Comparison of ENCODE assay signal across 9 cellular contexts in genomic region chr5:1409386-1410110, GRCh38. TPM values are rescaled to one million over a fixed set of nuclear protein-coding genes. Genes with fewer than 3 reads are reported as not detected.
A peak's percentile ranks its signal among the peaks of the same experiment; 100 is the strongest.
DNase-seq lines count a peak whose midpoint lies in the region; ATAC-seq and TF ChIP-seq lines count a peak whose summit lies in the region.
"Had no signal": no experiment of that assay in that cellular context is flagged by ENCODE, and none has a peak within 500 bp of the region (broad histone marks: within the 10 kb centered on the region; RNA-seq: fewer than 3 reads in every experiment).

No MANE protein-coding gene starts in this region.

- H3K4me3 ChIP-seq in adipocyte (ENCODE audit: low read length): no peak overlapping the region
- H3K4me3 ChIP-seq: dorsolateral prefrontal cortex had no signal

- no peak for TF ChIP-seq EP300 in Ishikawa (IDR thresholded peaks at IDR 0.05; ENCODE audit: borderline replicate concordance)

- DNase-seq in EL: peak; percentile 12
- peak; percentile 44 for DNase-seq in adipocyte (ENCODE audit: low read depth)
- DNase-seq in lung microvascular endothelial cell (ENCODE audit: low read depth in 2 of 2): peak; percentile 29 to 37
- no peak for DNase-seq in NCI-H128 (lab: John Stamatoyannopoulos, UW; ENCODE audit: unreplicated experiment)
- DNase-seq in NCI-H82 (lab: John Stamatoyannopoulos, UW): no peak
- no peak for DNase-seq in mucosa of gallbladder (ENCODE audit: low spot score)

- ATAC-seq in GM18873 (IDR thresholded peaks at IDR 0.05; ENCODE audit: low FRiP score, unreplicated experiment): no peak

- H3K4me1 ChIP-seq in adipocyte (ENCODE audit: control insufficient read depth, insufficient read depth, low read length): no peaks in the 10 kb centered on the region

- no peaks in the 10 kb centered on the region for H3K36me3 ChIP-seq in adipocyte (ENCODE audit: control insufficient read depth, insufficient read depth, low read length, severe bottlenecking)

- H3K9ac ChIP-seq in adipocyte (ENCODE audit: low read length): no peak overlapping the region

- H3K9me3 ChIP-seq in adipocyte (ENCODE audit: control insufficient read depth, low read length): no peaks in the 10 kb centered on the region

- no peak for TF ChIP-seq RAD21 in Ishikawa (IDR thresholded peaks at IDR 0.05; ENCODE audit: low read depth)

- peaks cover 42% of the 10 kb centered on the region for H3K27me3 ChIP-seq in adipocyte (replicated peaks; ENCODE audit: control insufficient read depth, insufficient read depth, low read length)

TF ChIP-seq in Ishikawa, 13 proteins besides CTCF, POLR2A, EP300 and RAD21:
- TF ChIP-seq REST (IDR thresholded peaks at IDR 0.05; ENCODE audit: low read depth): peak; percentile 93
- no peak for TF ChIP-seq ZBTB7A (IDR thresholded peaks at IDR 0.05; ENCODE audit: low read depth)

RNA-seq across cellular contexts. Expression of gene SLC6A3, which starts 35.7 kb away (rescaled TPM):
- not detected in 2 replicates for total RNA-seq in lung microvascular endothelial cell
- 0.23 TPM for total RNA-seq in mucosa of gallbladder

Comparison
In these comparisons a context has a peak if more than half of its experiments do, and no peak if none do; other contexts are left out.
1. DNase-seq: peak in EL (single experiment), adipocyte (single experiment) and lung microvascular endothelial cell (2 of 2); none in NCI-H128 (single experiment), NCI-H82 (single experiment) and mucosa of gallbladder (single experiment).